8 cellular contexts compared by ENCODE assay signal in the genomic region with DNA sequence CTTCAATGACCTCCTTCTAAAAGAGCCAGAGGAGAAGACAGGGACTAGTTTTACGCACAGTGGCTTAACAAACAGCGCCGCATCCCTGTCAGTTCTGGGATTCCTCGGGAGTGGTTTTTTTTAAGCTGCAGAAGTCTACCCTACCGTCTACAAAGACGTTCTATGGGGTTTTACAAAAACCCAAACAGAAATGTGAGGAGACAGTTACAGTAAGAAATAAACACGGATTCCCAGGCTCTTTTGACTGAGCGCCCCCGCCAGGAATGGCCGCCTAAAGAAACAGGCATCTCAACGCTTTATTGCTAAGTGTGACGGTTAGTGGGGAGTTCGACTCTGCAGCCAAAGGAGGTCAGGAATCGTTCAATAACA. TPM values are rescaled to one million over a fixed set of nuclear protein-coding genes. Genes with fewer than 3 reads are reported as not detected.
DNase-seq lines count a peak whose midpoint lies in the region; ATAC-seq and TF ChIP-seq lines count a peak whose summit lies in the region.

No MANE protein-coding gene starts in this region.

- TSS peak; percentile 64 for BruUV-seq in Caco-2 (replicated peaks; lab: Mats Ljungman, UMichigan)
- TSS peak; percentile 63 for BruUV-seq in MCF 10A (replicated peaks; lab: Mats Ljungman, UMichigan)

- no peaks in the 10 kb centered on the region for H3K27me3 ChIP-seq in Caco-2 (replicated peaks; ENCODE audit: control insufficient read depth, insufficient read depth, low read length)

- peak in 1 of 2 experiments; percentile 35 for TF ChIP-seq CTCF in Caco-2 (IDR thresholded peaks at IDR 0.05; ENCODE audit: insufficient read depth in 1 of 2, low read depth in 1 of 2, low read length in 1 of 2, severe bottlenecking in 1 of 2, unreplicated experiment in 1 of 2)
- TF ChIP-seq CTCF in MCF 10A (IDR thresholded peaks at IDR 0.05; ENCODE audit: unreplicated experiment): peak; percentile 29

- H3K9me3 ChIP-seq in Caco-2: no peaks in the 10 kb centered on the region

- peaks cover 8% of the 10 kb centered on the region; the same call in 1 of the 2 replicates for H3K4me1 ChIP-seq in Caco-2

- DNase-seq in Caco-2: peak in 1 of 2 experiments; percentile 38
- peak; percentile 25 for DNase-seq in NCI-H460 (ENCODE audit: extremely low read depth, low read depth)
- DNase-seq in MCF 10A (ENCODE audit: unreplicated experiment): peak; percentile 59
- peak; percentile 35 for DNase-seq in iPS-NIHi7 (ENCODE audit: extremely low spot score)
- no peak for DNase-seq in GDM1 (lab: John Stamatoyannopoulos, UW)

- no peaks in the 10 kb centered on the region for H3K27me3 Mint-ChIP-seq in Caco-2 (ENCODE audit: insufficient read depth, unreplicated experiment)
- H3K27me3 Mint-ChIP-seq in MCF 10A (ENCODE audit: insufficient read depth, unreplicated experiment): no peaks in the 10 kb centered on the region

- peaks cover 17% of the 10 kb centered on the region for H3K4me1 Mint-ChIP-seq in Caco-2 (ENCODE audit: low read depth, unreplicated experiment)
- H3K4me1 Mint-ChIP-seq in MCF 10A (ENCODE audit: insufficient read depth, unreplicated experiment): peaks cover 20% of the 10 kb centered on the region

- no peaks in the 10 kb centered on the region for H3K9me3 Mint-ChIP-seq in Caco-2 (ENCODE audit: unreplicated experiment)
- no peaks in the 10 kb centered on the region for H3K9me3 Mint-ChIP-seq in MCF 10A (ENCODE audit: unreplicated experiment)

- CTCF ChIA-PET in Caco-2 (lab: Charles Lee) (interaction anchor here (0.6 to 0.7 kb wide), 2 partner anchors 52 to 131 kb away, joined by 3 read pairs; no protein-coding TSS in a partner anchor), MCF 10A (lab: Yijun Ruan, JAX) (interaction anchor here (0.6 to 2.3 kb wide), 9 partner anchors 43 to 248 kb away, joined by 3 to 14 read pairs (median 4); a partner anchor contains a TSS)

- H3K27ac Mint-ChIP-seq in Caco-2 (ENCODE audit: unreplicated experiment) (peak overlapping the region; percentile 77), MCF 10A (ENCODE audit: low read depth, unreplicated experiment) (peak overlapping the region; percentile 95)

- H3K4me3 ChIP-seq in Caco-2 (ENCODE audit: low read depth, low read length): peak overlapping the region; percentile 71
- H3K4me3 ChIP-seq in skin epidermis: peak overlapping the region; percentile 73 to 97 (median 94)

- H3K36me3 Mint-ChIP-seq in Caco-2 (ENCODE audit: insufficient read depth, unreplicated experiment): peaks cover 41% of the 10 kb centered on the region
- H3K36me3 Mint-ChIP-seq in MCF 10A (ENCODE audit: insufficient read depth, unreplicated experiment): peaks cover 40% of the 10 kb centered on the region

- peak overlapping the region in 20 of 21 experiments; percentile 37 to 89 (median 68) for H3K27ac ChIP-seq in skin epidermis

- intact Hi-C loops in Caco-2 (cut with micrococcal nuclease; ENCODE audit: unreplicated experiment): loop anchor here (1.0 to 5.0 kb wide), 2 partner anchors 52 to 90 kb away; a partner anchor contains a TSS
- intact Hi-C loops in MCF 10A (cut with micrococcal nuclease): loop anchor here (1.0 to 2.0 kb wide), 3 partner anchors 52 to 248 kb away; a partner anchor contains a TSS

- peak; percentile 16 for ATAC-seq in GM18870 (IDR thresholded peaks at IDR 0.05; ENCODE audit: unreplicated experiment)
- ATAC-seq in HG03066 (IDR thresholded peaks at IDR 0.05; ENCODE audit: low read depth, unreplicated experiment): peak; percentile 27

- H3K4me3 Mint-ChIP-seq in Caco-2 (ENCODE audit: unreplicated experiment) (peak overlapping the region; percentile 86), MCF 10A (ENCODE audit: unreplicated experiment) (peak overlapping the region; percentile 93)

- POLR2A ChIA-PET in Caco-2 (lab: Charles Lee) (interaction anchor here (0.5 kb wide), 1 partner anchor 14 kb away, joined by 5 read pairs; no protein-coding TSS in a partner anchor), MCF 10A (lab: Yijun Ruan, JAX) (interaction anchor here (0.6 to 4.1 kb wide), 7 partner anchors 9 to 249 kb away, joined by 3 to 29 read pairs (median 7); a partner anchor contains a TSS)

- no peaks in the 10 kb centered on the region for H3K36me3 ChIP-seq in Caco-2 (ENCODE audit: control insufficient read depth, insufficient read depth, low read length)

RNA-seq across cellular contexts. Expression of a gene that starts 0.5 kb away (rescaled TPM):
- total RNA-seq in Caco-2 (2022) (17.1 and 18.7 TPM in 2 replicates), MCF 10A (2022) (14.4 and 19.0 TPM in 2 replicates)
- 20.4 and 20.8 TPM in 2 replicates for total RNA-seq in NCI-H460 (2014; rRNA removed; shearing (Covaris generic))
- 7.9 and 13.1 TPM in 2 replicates for polyA plus RNA-seq in NCI-H460 (2014; cell fraction: nucleus; rRNA removed)

RNA-seq across cellular contexts. Expression of a gene that starts 0.6 kb away (rescaled TPM):
- total RNA-seq in Caco-2 (2022): 204 and 208 TPM in 2 replicates
- total RNA-seq in NCI-H460 (2014; rRNA removed; shearing (Covaris generic)): 670 and 671 TPM in 2 replicates
- polyA plus RNA-seq in NCI-H460 (2014; cell fraction: nucleus; rRNA removed): 1,041 and 1,604 TPM in 2 replicates
- total RNA-seq in MCF 10A (2022): 154 and 249 TPM in 2 replicates

RNA-seq across cellular contexts. Expression of a gene that starts 53.6 kb away (rescaled TPM):
- total RNA-seq in Caco-2 (2022) (105 and 119 TPM in 2 replicates), MCF 10A (2022) (113 and 122 TPM in 2 replicates)
- total RNA-seq in NCI-H460 (2014; rRNA removed; shearing (Covaris generic)): 104 and 115 TPM in 2 replicates
- 44.2 and 92.3 TPM in 2 replicates for polyA plus RNA-seq in NCI-H460 (2014; cell fraction: nucleus; rRNA removed)
